ENCODE assay signal across 11 cellular contexts in the genomic region with DNA sequence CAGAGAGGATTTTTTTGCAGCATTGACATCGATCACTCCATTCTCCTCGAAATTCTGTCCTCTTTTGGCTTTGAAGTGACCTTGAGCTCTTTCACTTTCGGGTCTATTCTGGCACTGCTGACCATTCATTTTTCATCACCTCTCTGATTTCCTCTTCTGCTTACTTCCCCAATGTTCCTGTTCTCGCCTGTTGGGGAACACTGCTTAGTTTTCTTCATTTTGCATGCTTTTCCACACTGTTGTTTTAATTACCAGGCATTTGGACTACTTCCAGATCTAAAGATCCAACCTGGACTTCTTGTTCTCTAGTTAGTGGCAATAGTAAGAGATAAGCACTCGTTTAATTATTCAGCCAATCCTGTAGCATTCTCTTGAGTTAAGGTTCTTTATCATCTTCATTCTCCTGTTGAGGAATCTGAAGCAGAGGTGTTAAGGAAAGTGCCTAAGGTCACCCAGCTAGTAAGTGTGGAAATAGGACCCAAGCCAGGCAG. TPM values are rescaled to one million over a fixed set of nuclear protein-coding genes. Genes with fewer than 3 reads are reported as not detected.
DNase-seq lines count a peak whose midpoint lies in the region; TF ChIP-seq lines count a peak whose summit lies in the region.
"Had no signal": no experiment of that assay in that cellular context is flagged by ENCODE, and none has a peak within 500 bp of the region (broad histone marks: within the 10 kb centered on the region; RNA-seq: fewer than 3 reads in every experiment).

No MANE protein-coding gene starts in this region.

- H3K27ac Mint-ChIP-seq in Caco-2 (ENCODE audit: unreplicated experiment), result peak overlapping the region; percentile 70
- peak overlapping the region; percentile 83 for H3K27ac Mint-ChIP-seq in neural progenitor cell
- H3K27ac Mint-ChIP-seq: activated naive CD8-positive, alpha-beta T cell treated with anti-CD3 and anti-CD28 coated beads, Interleukin-2, amount 10 ng/mL, durations not matched to agents 7 days and 5 days had no signal

- H3K36me3 ChIP-seq in Caco-2 (ENCODE audit: control insufficient read depth, insufficient read depth, low read length) (no peaks in the 10 kb centered on the region), neural progenitor cell (no peaks in the 10 kb centered on the region)

- H3K79me2 ChIP-seq in neural progenitor cell (ENCODE audit: low read depth), result peaks cover 92% of the 10 kb centered on the region

- BruUV-seq in Caco-2 (replicated peaks; lab: Mats Ljungman, UMichigan), result no TSS peak

- no peak for DNase-seq in Caco-2
- DNase-seq in NCI-H460 (ENCODE audit: extremely low read depth, low read depth), result peak; percentile 43
- DNase-seq in dermis microvascular lymphatic vessel endothelial cell (ENCODE audit: low read depth in 2 of 2), result peak; percentile 28 to 37
- DNase-seq in neural progenitor cell (ENCODE audit: low spot score), result no peak
- no peak for DNase-seq in NCI-H345 (lab: John Stamatoyannopoulos, UW)
- DNase-seq in anterior cingulate cortex (lab: John Stamatoyannopoulos, UW), result no peak
- DNase-seq in epidermal melanocyte (ENCODE audit: insufficient read length, low spot score), result no peak
- no peak for DNase-seq in HEK293T (ENCODE audit: extremely low spot score)
- DNase-seq: activated CD4-positive, alpha-beta T cell treated with anti-CD3 and anti-CD28 coated beads, Interleukin-2, amount 50 U/mL, for 4 hours; activated naive CD8-positive, alpha-beta T cell treated with anti-CD3 and anti-CD28 coated beads, Interleukin-2, amount 10 ng/mL, durations not matched to agents 7 days and 5 days; NCI-H2171 treated with DMSO at 0.1 percent for 48 hours had no signal

- H3K27me3 ChIP-seq in Caco-2 (replicated peaks; ENCODE audit: control insufficient read depth, insufficient read depth, low read length), result no peaks in the 10 kb centered on the region
- no peaks in the 10 kb centered on the region for H3K27me3 ChIP-seq in neural progenitor cell

- H4K20me1 ChIP-seq in neural progenitor cell (ENCODE audit: low read depth), result peaks cover 15% of the 10 kb centered on the region

- H3K4me3 ChIP-seq in Caco-2 (ENCODE audit: low read depth, low read length), result no peak overlapping the region
- no peak overlapping the region for H3K4me3 ChIP-seq in neural progenitor cell

- H3K9ac ChIP-seq in neural progenitor cell, result no peak overlapping the region

- no peak overlapping the region for H3K27ac ChIP-seq in neural progenitor cell

- H3K4me3 Mint-ChIP-seq in Caco-2 (ENCODE audit: unreplicated experiment) (no peak overlapping the region), neural progenitor cell (peak overlapping the region; percentile 31)
- H3K4me3 Mint-ChIP-seq: activated naive CD8-positive, alpha-beta T cell treated with anti-CD3 and anti-CD28 coated beads, Interleukin-2, amount 10 ng/mL, durations not matched to agents 7 days and 5 days had no signal

- H2AFZ ChIP-seq in neural progenitor cell (replicated peaks), result no peak overlapping the region

- H3K4me2 ChIP-seq in neural progenitor cell, result no peak overlapping the region

- H3K36me3 Mint-ChIP-seq in Caco-2 (ENCODE audit: insufficient read depth, unreplicated experiment) (peaks cover 13% of the 10 kb centered on the region), neural progenitor cell (peaks cover 5% of the 10 kb centered on the region)

- TF ChIP-seq CTCF in Caco-2 (IDR thresholded peaks at IDR 0.05; ENCODE audit: insufficient read depth in 1 of 2, low read depth in 1 of 2, low read length in 1 of 2, severe bottlenecking in 1 of 2, unreplicated experiment in 1 of 2) (no peak), neural progenitor cell (IDR thresholded peaks at IDR 0.05) (no peak)

- CTCF ChIA-PET in Caco-2 (lab: Charles Lee), result no interaction called here
- CTCF ChIA-PET in HEK293T (lab: Yijun Ruan, JAX), result no interaction called here

- POLR2A ChIA-PET in Caco-2 (lab: Charles Lee) (no interaction called here), HEK293T (lab: Yijun Ruan, JAX) (no interaction called here)

- intact Hi-C loops in Caco-2 (cut with micrococcal nuclease; ENCODE audit: unreplicated experiment), result no loop called here

- H3K4me1 Mint-ChIP-seq in Caco-2 (ENCODE audit: low read depth, unreplicated experiment) (peaks cover 34% of the 10 kb centered on the region), neural progenitor cell (peaks cover 61% of the 10 kb centered on the region)

- peaks cover 14% of the 10 kb centered on the region for H3K4me1 ChIP-seq in Caco-2
- peaks cover 51% of the 10 kb centered on the region for H3K4me1 ChIP-seq in neural progenitor cell

- H3K9me3 Mint-ChIP-seq in Caco-2 (ENCODE audit: unreplicated experiment), result no peaks in the 10 kb centered on the region
- H3K9me3 Mint-ChIP-seq in neural progenitor cell, result no peaks in the 10 kb centered on the region
- H3K9me3 Mint-ChIP-seq: activated naive CD8-positive, alpha-beta T cell treated with anti-CD3 and anti-CD28 coated beads, Interleukin-2, amount 10 ng/mL, durations not matched to agents 7 days and 5 days had no signal

- H3F3A ChIP-seq in neural progenitor cell (ENCODE audit: low read depth), result peaks cover 41% of the 10 kb centered on the region

- no peaks in the 10 kb centered on the region for H3K9me3 ChIP-seq in Caco-2
- H3K9me3 ChIP-seq in neural progenitor cell (ENCODE audit: low read depth), result no peaks in the 10 kb centered on the region

- H3K27me3 Mint-ChIP-seq in Caco-2 (ENCODE audit: insufficient read depth, unreplicated experiment), result no peaks in the 10 kb centered on the region
- no peaks in the 10 kb centered on the region for H3K27me3 Mint-ChIP-seq in neural progenitor cell (ENCODE audit: insufficient read depth, low read depth)
- H3K27me3 Mint-ChIP-seq: activated naive CD8-positive, alpha-beta T cell treated with anti-CD3 and anti-CD28 coated beads, Interleukin-2, amount 10 ng/mL, durations not matched to agents 7 days and 5 days had no signal

TF ChIP-seq in HEK293T, 16 proteins besides CTCF, POLR2A, EP300 and RAD21:
- TF ChIP-seq ZNF384 (IDR thresholded peaks at IDR 0.05) (no peak), CTBP1 (IDR thresholded peaks at IDR 0.05; ENCODE audit: borderline replicate concordance) (no peak), ARNT (IDR thresholded peaks at IDR 0.05) (no peak), FOXA1 (IDR thresholded peaks at IDR 0.05) (no peak), SP1 (IDR thresholded peaks at IDR 0.05) (no peak), SUZ12 (IDR thresholded peaks at IDR 0.05) (no peak)

RNA-seq across cellular contexts. Expression of gene MAN2A1, which starts 53.4 kb away (rescaled TPM):
- 57.3 and 57.7 TPM in 2 replicates for total RNA-seq in Caco-2 (2022)
- total RNA-seq in NCI-H460 (2014; rRNA removed; shearing (Covaris generic)), result 147 and 151 TPM in 2 replicates
- polyA plus RNA-seq in NCI-H460 (2014; cell fraction: nucleus; rRNA removed), result 66.6 and 104 TPM in 2 replicates
- total RNA-seq in dermis microvascular lymphatic vessel endothelial cell, result 48.5 and 49.7 TPM in 2 replicates
- 103 and 130 TPM in 2 replicates for total RNA-seq in neural progenitor cell (ENCODE audit: low replicate concordance)

Comparison
In these comparisons a context has a peak if more than half of its experiments do, and no peak if none do; other contexts are left out.
1. DNase-seq: peak in NCI-H460 (single experiment) and dermis microvascular lymphatic vessel endothelial cell (2 of 2); none in Caco-2 (0 of 2), neural progenitor cell (single experiment), NCI-H345 (single experiment), anterior cingulate cortex (0 of 58), epidermal melanocyte (single experiment) and HEK293T (single experiment).